ENCODE assay signal across 18 cellular contexts in the genomic region with DNA sequence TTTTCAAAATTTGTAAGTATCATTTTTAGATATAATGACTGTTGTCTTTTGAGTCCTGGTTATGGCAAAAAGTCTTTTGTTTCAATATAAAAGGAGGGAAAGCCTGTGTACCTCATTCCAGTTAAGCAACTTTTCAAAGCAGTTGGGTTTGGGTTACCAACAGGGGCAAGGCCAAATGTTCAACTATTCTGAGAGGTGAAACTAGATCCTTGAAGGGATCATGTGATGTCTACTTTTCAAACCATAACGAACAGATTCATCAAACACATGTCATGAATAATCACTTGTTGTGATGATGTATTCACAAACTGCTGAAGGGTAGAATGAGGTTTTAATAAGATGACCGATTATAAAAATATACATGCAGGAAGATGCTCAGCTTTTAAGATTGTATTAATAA.
DNase-seq lines count a peak whose midpoint lies in the region; ATAC-seq, FAIRE-seq and TF ChIP-seq lines count a peak whose summit lies in the region.
"Had no signal": no experiment of that assay in that cellular context is flagged by ENCODE, and none has a peak within 500 bp of the region (broad histone marks: within the 10 kb centered on the region; RNA-seq: fewer than 3 reads in every experiment).

No MANE protein-coding gene starts in this region.

- POLR2A ChIA-PET in K562 (lab: Yijun Ruan, JAX): interaction anchor here (1.1 kb wide), 1 partner anchor 71 kb away, joined by 4 read pairs; no protein-coding TSS in a partner anchor

- H3K4me3 ChIP-seq in K562 (no peak overlapping the region), tibial artery (no peak overlapping the region)
- H3K4me3 ChIP-seq: Peyer's patch, SJCRH30 had no signal

- BruUV-seq in K562 (replicated peaks; lab: Mats Ljungman, UMichigan): no TSS peak

- no peaks in the 10 kb centered on the region for H3K9me1 ChIP-seq in K562 (ENCODE audit: control insufficient read depth, insufficient read depth, low read length)

- peak; percentile 20 for DNase-seq in M059J (ENCODE audit: low read depth)
- DNase-seq in NCI-H2171 (lab: John Stamatoyannopoulos, UW): peak; percentile 74
- DNase-seq in K562 (ENCODE audit: extremely low read depth in 1 of 4, low spot score in 3 of 4): no peak
- no peak for DNase-seq in mesenteric fat pad (ENCODE audit: low spot score)
- DNase-seq in tibial artery: no peak
- no peak for DNase-seq in globus pallidus (ENCODE audit: low spot score)
- DNase-seq: CD4-positive, CD25-positive, alpha-beta regulatory T cell; COR-L47; GOT3; HCEC 1CT; NCI-H1694 treated with DMSO at 0.1 percent for 48 hours; NCI-H82; Peyer's patch; T-cell had no signal

- 0% methylated on average over 2 of the region's 2 CpGs for WGBS in K562 (ENCODE audit: insufficient coverage, low coverage, missing lambda C conversion rate)

- intact Hi-C loops in K562 (cut with micrococcal nuclease): no loop called here
- intact Hi-C loops in tibial artery (cut with DNase I; ENCODE audit: low total_unique reads): no loop called here

- no peak for FAIRE-seq in K562 (lab: Jason Lieb, UNC)
- FAIRE-seq: GM18507, HTR-8/SVneo had no signal

- TF ChIP-seq RAD21 in K562 (CRISPR knock-in tag; conservative IDR thresholded peaks at IDR 0.05 in 1 of 2, IDR thresholded peaks at IDR 0.05 in 1 of 2): no peak

- no peak overlapping the region for H3K9ac ChIP-seq in K562 (ENCODE audit: insufficient read depth in 1 of 2, low read depth in 2 of 2, low read length in 2 of 2)

- H2AFZ ChIP-seq in K562 (ENCODE audit: low read depth, low read length): no peak overlapping the region

- H3K4me2 ChIP-seq in K562 (ENCODE audit: insufficient read depth, low read length): no peak overlapping the region

- no peak for ATAC-seq in K562
- ATAC-seq in GM19452 (IDR thresholded peaks at IDR 0.05; ENCODE audit: unreplicated experiment): no peak
- ATAC-seq: T-cell had no signal

- no peak for TF ChIP-seq POLR2A in K562 (conservative IDR thresholded peaks at IDR 0.05)

- H3K4me1 ChIP-seq in K562 (replicated peaks in 1 of 2; ENCODE audit: control insufficient read depth in 2 of 2, insufficient read depth in 2 of 2, low read length in 2 of 2) (no peaks in the 10 kb centered on the region), tibial artery (no peaks in the 10 kb centered on the region)
- H3K4me1 ChIP-seq: Peyer's patch had no signal

- in situ Hi-C loops in K562 (cut with MboI): no loop called here

- no peaks in the 10 kb centered on the region for H4K20me1 ChIP-seq in K562 (replicated peaks; ENCODE audit: control insufficient read depth, insufficient read depth, low read length)

- H3K27me3 ChIP-seq in K562 (ENCODE audit: control insufficient read depth in 2 of 2, insufficient read depth in 2 of 2, low read length in 2 of 2): no peaks in the 10 kb centered on the region
- H3K27me3 ChIP-seq in tibial artery: no peaks in the 10 kb centered on the region
- H3K27me3 ChIP-seq: Peyer's patch, SJCRH30 had no signal

- H3K79me2 ChIP-seq in K562 (ENCODE audit: control insufficient read depth, insufficient read depth, low read length): no peaks in the 10 kb centered on the region

- no peak for TF ChIP-seq EP300 in K562 (IDR thresholded peaks at IDR 0.05; ENCODE audit: low read length)

- CTCF ChIA-PET in K562 (lab: Yijun Ruan, JAX; ENCODE audit: low intra/inter-chr PET ratio): no interaction called here

- TF ChIP-seq CTCF in K562 (IDR thresholded peaks at IDR 0.05 in 2 of 3, conservative IDR thresholded peaks at IDR 0.05 in 1 of 3; ENCODE audit: insufficient read depth in 2 of 3, low read depth in 1 of 3, low read length in 3 of 3) (no peak), tibial artery (IDR thresholded peaks at IDR 0.05) (no peak)

- H3K36me3 ChIP-seq in K562 (ENCODE audit: control insufficient read depth, insufficient read depth, low read length) (no peaks in the 10 kb centered on the region), tibial artery (no peaks in the 10 kb centered on the region)
- H3K36me3 ChIP-seq: Peyer's patch, SJCRH30 had no signal

- H3K9me3 ChIP-seq in K562 (replicated peaks; ENCODE audit: control insufficient read depth, insufficient read depth, low read depth, low read length) (no peaks in the 10 kb centered on the region), tibial artery (no peaks in the 10 kb centered on the region)
- H3K9me3 ChIP-seq: Peyer's patch, SJCRH30 had no signal

- H3K27ac ChIP-seq in K562 (ENCODE audit: extremely low read depth, low read depth, low read length) (no peak overlapping the region), tibial artery (no peak overlapping the region)
- H3K27ac ChIP-seq: Peyer's patch, SJCRH30 had no signal

TF ChIP-seq in K562, 482 proteins besides CTCF, POLR2A, EP300 and RAD21:
- TF ChIP-seq, protein P1, sequence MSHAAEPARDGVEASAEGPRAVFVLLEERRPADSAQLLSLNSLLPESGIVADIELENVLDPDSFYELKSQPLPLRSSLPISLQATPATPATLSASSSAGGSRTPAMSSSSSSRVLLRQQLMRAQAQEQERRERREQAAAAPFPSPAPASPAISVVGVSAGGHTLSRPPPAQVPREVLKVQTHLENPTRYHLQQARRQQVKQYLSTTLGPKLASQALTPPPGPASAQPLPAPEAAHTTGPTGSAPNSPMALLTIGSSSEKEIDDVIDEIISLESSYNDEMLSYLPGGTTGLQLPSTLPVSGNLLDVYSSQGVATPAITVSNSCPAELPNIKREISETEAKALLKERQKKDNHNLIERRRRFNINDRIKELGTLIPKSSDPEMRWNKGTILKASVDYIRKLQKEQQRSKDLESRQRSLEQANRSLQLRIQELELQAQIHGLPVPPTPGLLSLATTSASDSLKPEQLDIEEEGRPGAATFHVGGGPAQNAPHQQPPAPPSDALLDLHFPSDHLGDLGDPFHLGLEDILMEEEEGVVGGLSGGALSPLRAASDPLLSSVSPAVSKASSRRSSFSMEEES (CRISPR knock-in tag; IDR thresholded peaks at IDR 0.05): peak; percentile 42
- TF ChIP-seq ETS2 (tag; IDR thresholded peaks at IDR 0.05; ENCODE audit: borderline replicate concordance, poor library complexity, severe bottlenecking) (no peak), ZNF436 (CRISPR knock-in tag; IDR thresholded peaks at IDR 0.05) (no peak)
- TF ChIP-seq, protein P2, sequence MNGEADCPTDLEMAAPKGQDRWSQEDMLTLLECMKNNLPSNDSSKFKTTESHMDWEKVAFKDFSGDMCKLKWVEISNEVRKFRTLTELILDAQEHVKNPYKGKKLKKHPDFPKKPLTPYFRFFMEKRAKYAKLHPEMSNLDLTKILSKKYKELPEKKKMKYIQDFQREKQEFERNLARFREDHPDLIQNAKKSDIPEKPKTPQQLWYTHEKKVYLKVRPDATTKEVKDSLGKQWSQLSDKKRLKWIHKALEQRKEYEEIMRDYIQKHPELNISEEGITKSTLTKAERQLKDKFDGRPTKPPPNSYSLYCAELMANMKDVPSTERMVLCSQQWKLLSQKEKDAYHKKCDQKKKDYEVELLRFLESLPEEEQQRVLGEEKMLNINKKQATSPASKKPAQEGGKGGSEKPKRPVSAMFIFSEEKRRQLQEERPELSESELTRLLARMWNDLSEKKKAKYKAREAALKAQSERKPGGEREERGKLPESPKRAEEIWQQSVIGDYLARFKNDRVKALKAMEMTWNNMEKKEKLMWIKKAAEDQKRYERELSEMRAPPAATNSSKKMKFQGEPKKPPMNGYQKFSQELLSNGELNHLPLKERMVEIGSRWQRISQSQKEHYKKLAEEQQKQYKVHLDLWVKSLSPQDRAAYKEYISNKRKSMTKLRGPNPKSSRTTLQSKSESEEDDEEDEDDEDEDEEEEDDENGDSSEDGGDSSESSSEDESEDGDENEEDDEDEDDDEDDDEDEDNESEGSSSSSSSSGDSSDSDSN (IDR thresholded peaks at IDR 0.05; ENCODE audit: borderline replicate concordance in 1 of 2, low read depth in 2 of 2, low read length in 2 of 2): no peak
TF ChIP-seq in K562: peak in this region for 1.

Comparison
In these comparisons a context has a peak if more than half of its experiments do, and no peak if none do; other contexts are left out.
1. DNase-seq: peak in M059J (single experiment) and NCI-H2171 (single experiment); none in K562 (0 of 4), mesenteric fat pad (single experiment), tibial artery (0 of 2) and globus pallidus (single experiment).